1 cellular context compared by ENCODE assay signal in genomic region chr3:184284696-184285095, GRCh38.
TF ChIP-seq lines count a peak whose summit lies in the region.

No MANE protein-coding gene starts in this region.

TF ChIP-seq in IMR-90, 13 proteins besides CTCF, POLR2A, EP300 and RAD21:
- TF ChIP-seq BHLHE40 (IDR thresholded peaks at IDR 0.05; ENCODE audit: low read depth, low read length) = no peak
- no peak for TF ChIP-seq MAZ (IDR thresholded peaks at IDR 0.05; ENCODE audit: borderline replicate concordance, low read depth, low read length)
- TF ChIP-seq FOS (IDR thresholded peaks at IDR 0.05; ENCODE audit: low read depth, low read length) = no peak
- TF ChIP-seq ELK1 (IDR thresholded peaks at IDR 0.05; ENCODE audit: borderline replicate concordance, low read depth, low read length) = no peak
- no peak for TF ChIP-seq CEBPB (IDR thresholded peaks at IDR 0.05; ENCODE audit: low read depth, low read length)
- no peak for TF ChIP-seq CHD1 (IDR thresholded peaks at IDR 0.05; ENCODE audit: low read depth, low read length)
- TF ChIP-seq MXI1 (IDR thresholded peaks at IDR 0.05; ENCODE audit: borderline replicate concordance, low read depth, low read length) = 0 out of 2 replicates have a peak, but pooled peaks have one; percentile 16
- TF ChIP-seq SMC3 (IDR thresholded peaks at IDR 0.05; ENCODE audit: low read depth, low read length) = peak; percentile 36; the same call in 1 of the 2 replicates
- TF ChIP-seq MAFK (IDR thresholded peaks at IDR 0.05; ENCODE audit: low read depth, low read length) = no peak
